Comparison of ENCODE assay signal across 13 cellular contexts in the genomic region with DNA sequence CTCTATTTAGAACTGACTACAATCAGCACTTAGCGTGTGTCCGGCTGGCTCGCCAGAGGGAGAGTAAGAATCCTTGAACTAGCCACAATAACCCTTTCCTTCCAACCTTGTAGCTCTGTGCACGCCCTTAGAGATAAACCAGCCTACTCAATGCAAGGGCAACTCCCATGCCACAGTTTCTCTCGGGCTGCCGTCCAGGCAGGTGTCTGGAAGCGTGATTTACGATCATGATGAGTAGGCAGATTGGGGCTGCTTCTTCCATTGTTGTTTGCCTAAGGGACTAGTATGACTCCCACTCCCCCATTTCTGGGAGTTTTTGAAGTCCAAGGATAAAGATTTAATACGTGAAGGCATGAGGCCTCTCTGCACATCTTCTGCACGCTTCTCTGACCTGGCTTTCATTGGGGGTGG.
A peak's percentile ranks its signal among the peaks of the same experiment; 100 is the strongest.
DNase-seq lines count a peak whose midpoint lies in the region; ATAC-seq and TF ChIP-seq lines count a peak whose summit lies in the region.
"Had no signal": no experiment of that assay in that cellular context is flagged by ENCODE, and none has a peak within 500 bp of the region (broad histone marks: within the 10 kb centered on the region; RNA-seq: fewer than 3 reads in every experiment).

No MANE protein-coding gene starts in this region.

- no peaks in the 10 kb centered on the region for H3K27me3 Mint-ChIP-seq in endothelial cell (ENCODE audit: unreplicated experiment)
- H3K27me3 Mint-ChIP-seq: activated CD4-positive, alpha-beta T cell treated with anti-CD3 and anti-CD28 coated beads, Interleukin-2, amount 10 ng/mL, durations not matched to agents 24 days and 14 days; CD4-positive, alpha-beta T cell had no signal

- no peak overlapping the region for H3K4me3 Mint-ChIP-seq in endothelial cell (ENCODE audit: unreplicated experiment)
- H3K4me3 Mint-ChIP-seq: activated CD4-positive, alpha-beta T cell treated with anti-CD3 and anti-CD28 coated beads, Interleukin-2, amount 10 ng/mL, durations not matched to agents 24 days and 14 days; CD4-positive, alpha-beta T cell had no signal

- H3K4me3 ChIP-seq in mucosa of descending colon = no peak overlapping the region
- H3K4me3 ChIP-seq in WERI-Rb-1 (ENCODE audit: low read depth, low read length) = no peak overlapping the region

- intact Hi-C loops in mucosa of descending colon (cut with DNase I, micrococcal nuclease) = no loop called here

- DNase-seq in ELF-1 (ENCODE audit: low read depth, low spot score) = peak; percentile 58
- DNase-seq in NCI-H226 = peak; percentile 95
- DNase-seq in amniotic epithelial cell (ENCODE audit: low read depth) = peak; percentile 67
- peak; percentile 74 to 88 (median 84) for DNase-seq in mucosa of descending colon
- DNase-seq in endothelial cell (ENCODE audit: low spot score) = no peak
- DNase-seq in mucosa of gallbladder (ENCODE audit: low spot score) = no peak
- DNase-seq in WERI-Rb-1 = no peak
- DNase-seq: activated CD4-positive, alpha-beta T cell treated with anti-CD3 and anti-CD28 coated beads, Interleukin-2, amount 10 ng/mL, durations not matched to agents 24 days and 14 days; activated gamma-delta T cell; CD4-positive, alpha-beta T cell; Karpas-422; NCI-H524 had no signal

- no peaks in the 10 kb centered on the region for H3K36me3 ChIP-seq in mucosa of descending colon (ENCODE audit: low read depth)
- H3K36me3 ChIP-seq in WERI-Rb-1 = no peaks in the 10 kb centered on the region

- TF ChIP-seq CTCF in mucosa of descending colon (IDR thresholded peaks at IDR 0.05) (no peak), endothelial cell (IDR thresholded peaks at IDR 0.05; ENCODE audit: unreplicated experiment) (no peak), WERI-Rb-1 (IDR thresholded peaks at IDR 0.05; ENCODE audit: low read depth, low read length) (no peak)

- no peaks in the 10 kb centered on the region for H3K36me3 Mint-ChIP-seq in endothelial cell (ENCODE audit: low read depth, unreplicated experiment)

- peaks cover 7% of the 10 kb centered on the region for H3K4me1 Mint-ChIP-seq in endothelial cell (ENCODE audit: unreplicated experiment)
- H3K4me1 Mint-ChIP-seq: activated CD4-positive, alpha-beta T cell treated with anti-CD3 and anti-CD28 coated beads, Interleukin-2, amount 10 ng/mL, durations not matched to agents 24 days and 14 days had no signal

- H3K4me1 ChIP-seq in mucosa of descending colon (ENCODE audit: low read depth) = peaks cover 10% of the 10 kb centered on the region

- no peak overlapping the region for H3K27ac ChIP-seq in WERI-Rb-1

- H3K9me3 ChIP-seq in mucosa of descending colon (no peaks in the 10 kb centered on the region), WERI-Rb-1 (ENCODE audit: severe bottlenecking) (no peaks in the 10 kb centered on the region)

- peak; percentile 97 for ATAC-seq in mucosa of descending colon
- ATAC-seq in GM19324 (IDR thresholded peaks at IDR 0.05; ENCODE audit: low FRiP score, unreplicated experiment) = no peak

- H3K27me3 ChIP-seq in WERI-Rb-1 (ENCODE audit: insufficient read depth, low read depth, severe bottlenecking) = no peaks in the 10 kb centered on the region

- H3K9me3 Mint-ChIP-seq in endothelial cell (ENCODE audit: unreplicated experiment) = no peaks in the 10 kb centered on the region
- H3K9me3 Mint-ChIP-seq: CD4-positive, alpha-beta T cell had no signal

- H3K27ac Mint-ChIP-seq in endothelial cell (ENCODE audit: unreplicated experiment) = no peak overlapping the region
- H3K27ac Mint-ChIP-seq: activated CD4-positive, alpha-beta T cell treated with anti-CD3 and anti-CD28 coated beads, Interleukin-2, amount 10 ng/mL, durations not matched to agents 24 days and 14 days; CD4-positive, alpha-beta T cell had no signal

Comparison
In these comparisons a context has a peak if more than half of its experiments do, and no peak if none do; other contexts are left out.
1. DNase-seq: peak in ELF-1 (single experiment), NCI-H226 (single experiment), amniotic epithelial cell (single experiment) and mucosa of descending colon (3 of 3); none in endothelial cell (single experiment), mucosa of gallbladder (single experiment) and WERI-Rb-1 (single experiment).